Comparison of ENCODE assay signal across 10 cellular contexts in genomic region chr12:6226701-6227096, GRCh38. TPM values are rescaled to one million over a fixed set of nuclear protein-coding genes. Genes with fewer than 3 reads are reported as not detected.
DNase-seq lines count a peak whose midpoint lies in the region; TF ChIP-seq lines count a peak whose summit lies in the region.
"Had no signal": no experiment of that assay in that cellular context is flagged by ENCODE, and none has a peak within 500 bp of the region (broad histone marks: within the 10 kb centered on the region; RNA-seq: fewer than 3 reads in every experiment).

No MANE protein-coding gene starts in this region.

- no peak overlapping the region for H3K9ac ChIP-seq in OCI-LY1 (ENCODE audit: low read length)

- no peaks in the 10 kb centered on the region for H3K9me2 ChIP-seq in OCI-LY1 (ENCODE audit: low read depth, low read length)

- no peaks in the 10 kb centered on the region for H3K79me2 ChIP-seq in OCI-LY1 (ENCODE audit: insufficient read depth, low read length)

- no peak overlapping the region for H3K4me2 ChIP-seq in OCI-LY1 (ENCODE audit: low read length)

- no peak for DNase-seq in mesothelial cell of epicardium (ENCODE audit: low spot score in 2 of 2, unreplicated experiment in 2 of 2)
- no peak for DNase-seq in testis
- no peak for DNase-seq in stimulated activated CD4-positive, alpha-beta T cell treated with anti-CD3 and anti-CD28 coated beads, Interleukin-2, amount 100 ng/mL, for 24 hours
- DNase-seq in NCI-H748 (lab: John Stamatoyannopoulos, UW; ENCODE audit: unreplicated experiment), result no peak
- no peak for DNase-seq in GF-D8 (lab: John Stamatoyannopoulos, UW)
- no peak for DNase-seq in NCI-H774 (lab: John Stamatoyannopoulos, UW)
- DNase-seq: activated naive CD4-positive, alpha-beta T cell treated with anti-CD3 and anti-CD28 coated beads, Interleukin-2, amount 10 ng/mL, durations not matched to agents 7 days and 5 days had no signal

- TF ChIP-seq CTCF in OCI-LY1 (IDR thresholded peaks at IDR 0.05; ENCODE audit: low read length) (no peak), mesothelial cell of epicardium (IDR thresholded peaks at IDR 0.05; ENCODE audit: unreplicated experiment) (no peak), testis (IDR thresholded peaks at IDR 0.05) (no peak)

- peaks cover 53% of the 10 kb centered on the region for H3K4me1 Mint-ChIP-seq in mesothelial cell of epicardium

- no peaks in the 10 kb centered on the region for H4K20me1 ChIP-seq in OCI-LY1 (ENCODE audit: insufficient read depth, low read length)

- H3F3A ChIP-seq in OCI-LY1 (ENCODE audit: insufficient read depth, low read length), result no peaks in the 10 kb centered on the region

- H3K36me3 Mint-ChIP-seq in mesothelial cell of epicardium, result no peaks in the 10 kb centered on the region
- H3K36me3 Mint-ChIP-seq: activated naive CD4-positive, alpha-beta T cell treated with anti-CD3 and anti-CD28 coated beads, Interleukin-2, amount 10 ng/mL, durations not matched to agents 7 days and 5 days had no signal

- no peaks in the 10 kb centered on the region for H3K9me3 Mint-ChIP-seq in mesothelial cell of epicardium
- H3K9me3 Mint-ChIP-seq: activated naive CD4-positive, alpha-beta T cell treated with anti-CD3 and anti-CD28 coated beads, Interleukin-2, amount 10 ng/mL, durations not matched to agents 7 days and 5 days had no signal

- H2AFZ ChIP-seq in OCI-LY1 (ENCODE audit: low read length), result no peak overlapping the region

- H3K9me3 ChIP-seq in OCI-LY1 (ENCODE audit: low read length) (no peaks in the 10 kb centered on the region), esophagus (ENCODE audit: control insufficient read depth in 2 of 2, insufficient read depth in 1 of 2, low read depth in 1 of 2, low read length in 1 of 2) (no peaks in the 10 kb centered on the region), testis (no peaks in the 10 kb centered on the region)

- no peaks in the 10 kb centered on the region for H3K27me3 ChIP-seq in OCI-LY1 (ENCODE audit: insufficient read depth, low read length)
- H3K27me3 ChIP-seq in esophagus (ENCODE audit: control insufficient read depth in 1 of 2, insufficient read depth in 2 of 2, low read length in 2 of 2), result no peaks in the 10 kb centered on the region
- no peaks in the 10 kb centered on the region for H3K27me3 ChIP-seq in testis

- H3K27me3 Mint-ChIP-seq in mesothelial cell of epicardium (ENCODE audit: low read depth), result no peaks in the 10 kb centered on the region

- no peak for TF ChIP-seq POLR2A in testis (IDR thresholded peaks at IDR 0.05)

- H3K36me3 ChIP-seq in OCI-LY1 (ENCODE audit: insufficient read depth, low read length), result peaks cover 16% of the 10 kb centered on the region; the same call in 1 of the 2 replicates
- peaks cover 0 to 13% of the 10 kb centered on the region in 2 donors for H3K36me3 ChIP-seq in esophagus (ENCODE audit: control insufficient read depth in 2 of 2, insufficient read depth in 2 of 2, low read length in 1 of 2)
- no peaks in the 10 kb centered on the region for H3K36me3 ChIP-seq in testis (ENCODE audit: low read depth, missing control alignments)

- WGBS in esophagus, 2 donors, result 25 to 43% methylated on average over 10 of the region's 10 CpGs
- 48 to 62% methylated on average over 10 of the region's 10 CpGs for WGBS in testis, 2 donors

- H3K4me1 ChIP-seq in OCI-LY1 (ENCODE audit: insufficient read depth, low read length, severe bottlenecking) (peaks cover 85% of the 10 kb centered on the region), esophagus (ENCODE audit: control insufficient read depth in 2 of 2, insufficient read depth in 2 of 2, low read length in 1 of 2) (peaks cover 29 to 53% of the 10 kb centered on the region in 2 donors), testis (peaks cover 42% of the 10 kb centered on the region)

- no peak overlapping the region for H3K4me3 Mint-ChIP-seq in mesothelial cell of epicardium
- H3K4me3 Mint-ChIP-seq: activated naive CD4-positive, alpha-beta T cell treated with anti-CD3 and anti-CD28 coated beads, Interleukin-2, amount 10 ng/mL, durations not matched to agents 7 days and 5 days had no signal

- peak overlapping the region; percentile 64 for H3K27ac Mint-ChIP-seq in mesothelial cell of epicardium
- H3K27ac Mint-ChIP-seq: activated naive CD4-positive, alpha-beta T cell treated with anti-CD3 and anti-CD28 coated beads, Interleukin-2, amount 10 ng/mL, durations not matched to agents 7 days and 5 days had no signal

- H3K4me3 ChIP-seq in OCI-LY1 (ENCODE audit: low read depth, low read length, poor library complexity, severe bottlenecking) (no peak overlapping the region), esophagus (ENCODE audit: low read depth in 1 of 2, low read length in 2 of 2) (no peak overlapping the region), testis (no peak overlapping the region)

- intact Hi-C loops in testis (cut with DNase I; ENCODE audit: low total_unique reads), result no loop called here

- H3K27ac ChIP-seq in OCI-LY1 (ENCODE audit: low read depth, low read length, poor library complexity, severe bottlenecking), result peak overlapping the region; percentile 34
- peak overlapping the region; percentile 99 for H3K27ac ChIP-seq in esophagus (ENCODE audit: low read depth in 2 of 2, low read length in 1 of 2)
- peak overlapping the region; percentile 61 to 90 for H3K27ac ChIP-seq in testis

RNA-seq across cellular contexts. Expression of gene CD9, which starts 26.5 kb away (rescaled TPM):
- polyA plus RNA-seq in esophagus (100 to 1,000 TPM; 467 to 898 TPM), testis (ENCODE audit: insufficient read depth, low read depth, low replicate concordance) (94.2 TPM)
- total RNA-seq in mesothelial cell of epicardium (20.0 to 22.6 TPM (median 22.3 TPM) in 3 replicates), testis (10 to 100 TPM; 31.2 to 53.1 TPM)
- polyA plus RNA-seq: neural cell had no signal

Comparison
In these comparisons a context has a peak if more than half of its experiments do, and no peak if none do; other contexts are left out.
1. H3K27ac ChIP-seq: peak in every context shown above with its lines; median percentile 99 in esophagus; 76 in testis; 34 in OCI-LY1.